Comparison of ENCODE assay signal across 10 cellular contexts in genomic region chr2:23330214-23330613, GRCh38. TPM values are rescaled to one million over a fixed set of nuclear protein-coding genes. Genes with fewer than 3 reads are reported as not detected.
DNase-seq lines count a peak whose midpoint lies in the region; ATAC-seq and TF ChIP-seq lines count a peak whose summit lies in the region.
"Had no signal": no experiment of that assay in that cellular context is flagged by ENCODE, and none has a peak within 500 bp of the region (broad histone marks: within the 10 kb centered on the region; RNA-seq: fewer than 3 reads in every experiment).

No MANE protein-coding gene starts in this region.

- no peak overlapping the region for H2AFZ ChIP-seq in neural progenitor cell (replicated peaks)

- no peaks in the 10 kb centered on the region for H3K27me3 ChIP-seq in neural progenitor cell

- no peak for ATAC-seq in activated T-helper 17 cell treated with anti-CD3 and anti-CD28 coated beads, Interleukin-2, amount 50 U/mL, for 72 hours (replicated peaks)

- H3K4me1 Mint-ChIP-seq in neural progenitor cell, result no peaks in the 10 kb centered on the region
- H3K4me1 Mint-ChIP-seq in activated T-helper 17 cell treated with anti-CD3 and anti-CD28 coated beads, Interleukin-2, amount 50 U/mL, for 72 hours, result no peaks in the 10 kb centered on the region

- H3K27me3 Mint-ChIP-seq in neural progenitor cell (ENCODE audit: insufficient read depth, low read depth), result peaks cover 14% of the 10 kb centered on the region
- peaks cover 19% of the 10 kb centered on the region for H3K27me3 Mint-ChIP-seq in activated T-helper 17 cell treated with anti-CD3 and anti-CD28 coated beads, Interleukin-2, amount 50 U/mL, for 72 hours

- no peak overlapping the region for H3K4me2 ChIP-seq in neural progenitor cell

- H3K27ac Mint-ChIP-seq in neural progenitor cell, result no peak overlapping the region
- H3K27ac Mint-ChIP-seq in activated T-helper 17 cell treated with anti-CD3 and anti-CD28 coated beads, Interleukin-2, amount 50 U/mL, for 72 hours, result no peak overlapping the region
- H3K27ac Mint-ChIP-seq: mesothelial cell of epicardium had no signal

- DNase-seq in NCI-H2107 (lab: John Stamatoyannopoulos, UW) (peak; percentile 7), NCI-H2107 treated with DMSO at 0.1 percent for 48 hours (lab: John Stamatoyannopoulos, UW; ENCODE audit: unreplicated experiment) (no peak), LHCN-M2 (ENCODE audit: low read depth) (peak; percentile 49), cardiac fibroblast (ENCODE audit: low read depth in 2 of 2) (peak; percentile 8 to 15), neural progenitor cell (ENCODE audit: low spot score) (peak; percentile 85), NCI-H2171 (lab: John Stamatoyannopoulos, UW) (no peak), SW 1271 (lab: John Stamatoyannopoulos, UW) (no peak)
- DNase-seq: dorsolateral prefrontal cortex had no signal

- peaks cover 8% of the 10 kb centered on the region for H3K4me1 ChIP-seq in neural progenitor cell

- TF ChIP-seq CTCF in cardiac fibroblast (IDR thresholded peaks at IDR 0.05; ENCODE audit: low read depth, low read length), result no peak
- TF ChIP-seq CTCF in neural progenitor cell (IDR thresholded peaks at IDR 0.05), result peak; percentile 66

- H3K79me2 ChIP-seq in neural progenitor cell (ENCODE audit: low read depth), result no peaks in the 10 kb centered on the region

- no peaks in the 10 kb centered on the region for H3K36me3 Mint-ChIP-seq in neural progenitor cell
- no peaks in the 10 kb centered on the region for H3K36me3 Mint-ChIP-seq in activated T-helper 17 cell treated with anti-CD3 and anti-CD28 coated beads, Interleukin-2, amount 50 U/mL, for 72 hours (ENCODE audit: low read depth)
- H3K36me3 Mint-ChIP-seq: mesothelial cell of epicardium had no signal

- no peak overlapping the region for H3K9ac ChIP-seq in neural progenitor cell

- H3K4me3 ChIP-seq in cardiac fibroblast (replicated peaks in 1 of 2; ENCODE audit: low read depth in 2 of 2, low read length in 2 of 2) (no peak overlapping the region), neural progenitor cell (no peak overlapping the region)
- H3K4me3 ChIP-seq: dorsolateral prefrontal cortex had no signal

- H3K9me3 ChIP-seq in neural progenitor cell (ENCODE audit: low read depth), result no peaks in the 10 kb centered on the region

- no peak overlapping the region for H3K27ac ChIP-seq in neural progenitor cell
- H3K27ac ChIP-seq: dorsolateral prefrontal cortex had no signal

- H3K4me3 Mint-ChIP-seq in neural progenitor cell, result no peak overlapping the region
- no peak overlapping the region for H3K4me3 Mint-ChIP-seq in activated T-helper 17 cell treated with anti-CD3 and anti-CD28 coated beads, Interleukin-2, amount 50 U/mL, for 72 hours
- H3K4me3 Mint-ChIP-seq: mesothelial cell of epicardium had no signal

- no peaks in the 10 kb centered on the region for H4K20me1 ChIP-seq in neural progenitor cell (ENCODE audit: low read depth)

- no peaks in the 10 kb centered on the region for H3K36me3 ChIP-seq in neural progenitor cell

- no peaks in the 10 kb centered on the region for H3K9me3 Mint-ChIP-seq in neural progenitor cell
- H3K9me3 Mint-ChIP-seq in activated T-helper 17 cell treated with anti-CD3 and anti-CD28 coated beads, Interleukin-2, amount 50 U/mL, for 72 hours, result no peaks in the 10 kb centered on the region
- H3K9me3 Mint-ChIP-seq: mesothelial cell of epicardium had no signal

- no peaks in the 10 kb centered on the region for H3F3A ChIP-seq in neural progenitor cell (ENCODE audit: low read depth)

RNA-seq across cellular contexts. Expression of gene KLHL29, which starts 54.8 kb away (rescaled TPM):
- 3.2 and 5.2 TPM in 2 replicates for total RNA-seq in LHCN-M2 (2014; rRNA removed)
- 1.8 TPM for polyA plus RNA-seq in LHCN-M2 (2012)
- total RNA-seq in neural progenitor cell (ENCODE audit: low replicate concordance), result 1.6 and 2.3 TPM in 2 replicates
- total RNA-seq in activated T-helper 17 cell treated with anti-CD3 and anti-CD28 coated beads, Interleukin-2, amount 50 U/mL, for 72 hours, result under 1 TPM; 0.26 to 0.56 TPM

Comparison
In these comparisons a context has a peak if more than half of its experiments do, and no peak if none do; other contexts are left out.
1. DNase-seq: peak in NCI-H2107 (single experiment), LHCN-M2 (single experiment), cardiac fibroblast (2 of 2) and neural progenitor cell (single experiment); none in NCI-H2107 treated with DMSO at 0.1 percent for 48 hours (single experiment), NCI-H2171 (single experiment) and SW 1271 (0 of 2).